ENCODE assay signal across 8 cellular contexts in the genomic region with DNA sequence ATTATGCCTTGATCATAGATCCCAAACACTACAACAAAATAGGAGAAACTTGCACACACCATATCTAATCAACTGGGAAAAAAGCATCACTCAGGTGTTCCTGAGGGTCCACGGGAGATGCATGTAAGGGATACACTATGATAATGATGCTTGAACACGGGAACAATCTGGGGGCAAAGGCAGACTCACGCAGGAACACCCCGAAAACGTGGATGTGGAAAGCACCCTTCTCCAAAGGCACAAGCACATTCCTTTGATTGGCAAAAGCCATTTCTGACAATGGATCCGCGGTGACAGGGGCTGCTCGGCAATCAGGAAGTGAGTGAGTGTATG. TPM values are rescaled to one million over a fixed set of nuclear protein-coding genes. Genes with fewer than 3 reads are reported as not detected.
A peak's percentile ranks its signal among the peaks of the same experiment; 100 is the strongest.
DNase-seq lines count a peak whose midpoint lies in the region; ATAC-seq and TF ChIP-seq lines count a peak whose summit lies in the region.

No MANE protein-coding gene starts in this region.

- no peaks in the 10 kb centered on the region for H3K36me3 ChIP-seq in gastrocnemius medialis

- peaks cover 8% of the 10 kb centered on the region for H3K27me3 Mint-ChIP-seq in T-helper 2 cell treated with Interferon-gamma antibody and Interleukin-4, amounts not matched to agents 5 μg/mL and 100 μg/mL, for 36 hours (ENCODE audit: low read depth)

- H3K27me3 ChIP-seq in gastrocnemius medialis, result no peaks in the 10 kb centered on the region

- no peaks in the 10 kb centered on the region for H3K9me3 ChIP-seq in gastrocnemius medialis

- H3K4me3 ChIP-seq in fibroblast of the aortic adventitia (ENCODE audit: low read depth, low read length), result peak overlapping the region; percentile 87
- peak overlapping the region; percentile 88 to 97 (median 92) for H3K4me3 ChIP-seq in gastrocnemius medialis

- TF ChIP-seq CTCF in fibroblast of the aortic adventitia (IDR thresholded peaks at IDR 0.05; ENCODE audit: insufficient read depth, low read length), result no peak
- no peak for TF ChIP-seq CTCF in gastrocnemius medialis (IDR thresholded peaks at IDR 0.05 in 4 of 5, conservative IDR thresholded peaks at IDR 0.05 in 1 of 5)
- no peak for TF ChIP-seq CTCF in GM10248 (IDR thresholded peaks at IDR 0.05; ENCODE audit: control extremely low read depth, extremely low read depth, low read depth, missing control alignments)

- H3K27ac Mint-ChIP-seq in T-helper 2 cell treated with Interferon-gamma antibody and Interleukin-4, amounts not matched to agents 5 μg/mL and 100 μg/mL, for 36 hours, result peak overlapping the region; percentile 89

- intact Hi-C loops in gastrocnemius medialis (cut with DNase I; ENCODE audit: low total_unique reads), result loop anchor here (1.0 kb wide), 1 partner anchor 169 kb away; no protein-coding TSS in a partner anchor

- peak; percentile 81 for DNase-seq in activated effector memory CD4-positive, alpha-beta T cell treated with anti-CD3 and anti-CD28 coated beads, Interleukin-2, amount 50 U/mL, for 16 hours
- DNase-seq in activated effector memory CD4-positive, alpha-beta T cell treated with Interleukin-2 at 50 U/mL for 16 hours, result no peak
- DNase-seq in T-helper 2 cell treated with Interferon-gamma antibody and Interleukin-4, amounts not matched to agents 5 μg/mL and 100 μg/mL, for 36 hours (ENCODE audit: low spot score), result no peak
- no peak for DNase-seq in fibroblast of the aortic adventitia (ENCODE audit: low read depth)
- no peak for DNase-seq in gastrocnemius medialis
- DNase-seq in NCI-H1092 treated with DMSO at 0.1 percent for 48 hours (lab: John Stamatoyannopoulos, UW), result no peak
- no peak for DNase-seq in KG1 (lab: John Stamatoyannopoulos, UW)
- DNase-seq in GM10248 (ENCODE audit: extremely low spot score), result no peak

- H3K27ac ChIP-seq in gastrocnemius medialis, result peak overlapping the region in 1 of 4 donors; percentile 80

- CTCF ChIA-PET in GM10248 (lab: Yijun Ruan, JAX), result interaction anchor here (1.0 to 1.2 kb wide), 3 partner anchors 26 to 45 kb away, joined by 3 to 4 read pairs (median 3); no protein-coding TSS in a partner anchor

- H3K4me3 Mint-ChIP-seq in T-helper 2 cell treated with Interferon-gamma antibody and Interleukin-4, amounts not matched to agents 5 μg/mL and 100 μg/mL, for 36 hours, result peak overlapping the region; percentile 95

- no peak for ATAC-seq in gastrocnemius medialis

- H3K4me1 Mint-ChIP-seq in T-helper 2 cell treated with Interferon-gamma antibody and Interleukin-4, amounts not matched to agents 5 μg/mL and 100 μg/mL, for 36 hours (ENCODE audit: low read depth), result peaks cover 42% of the 10 kb centered on the region

- TF ChIP-seq POLR2A in gastrocnemius medialis (IDR thresholded peaks at IDR 0.05), result no peak

- H3K36me3 Mint-ChIP-seq in T-helper 2 cell treated with Interferon-gamma antibody and Interleukin-4, amounts not matched to agents 5 μg/mL and 100 μg/mL, for 36 hours (ENCODE audit: low read depth), result peaks cover 11% of the 10 kb centered on the region

- POLR2A ChIA-PET in GM10248 (lab: Yijun Ruan, JAX), result no interaction called here

- in situ Hi-C loops in gastrocnemius medialis (cut with MboI; ENCODE audit: low sequenced_read_pairs in 4 of 4), result no loop called here

- no peaks in the 10 kb centered on the region for H3K9me3 Mint-ChIP-seq in T-helper 2 cell treated with Interferon-gamma antibody and Interleukin-4, amounts not matched to agents 5 μg/mL and 100 μg/mL, for 36 hours

- peaks cover 29 to 33% of the 10 kb centered on the region in 2 donors for H3K4me1 ChIP-seq in gastrocnemius medialis

RNA-seq across cellular contexts. Expression of gene ZNF652, which starts 1.3 kb away (rescaled TPM):
- total RNA-seq in fibroblast of the aortic adventitia (ENCODE audit: low replicate concordance) (25.6 and 27.7 TPM in 2 replicates), gastrocnemius medialis (10 to 100 TPM; 32.8 to 49.6 (median 41.1) TPM)

RNA-seq across cellular contexts. Expression of gene PHB1, which starts 53.9 kb away (rescaled TPM):
- total RNA-seq in fibroblast of the aortic adventitia (ENCODE audit: low replicate concordance) (48.3 and 103 TPM in 2 replicates), gastrocnemius medialis (100 to 1,000 TPM; 102 to 137 (median 116) TPM)
